ENCODE assay signal across 9 cellular contexts in genomic region chr10:103765981-103766380, GRCh38.
DNase-seq lines count a peak whose midpoint lies in the region; ATAC-seq and TF ChIP-seq lines count a peak whose summit lies in the region.
"Had no signal": no experiment of that assay in that cellular context is flagged by ENCODE, and none has a peak within 500 bp of the region (broad histone marks: within the 10 kb centered on the region; RNA-seq: fewer than 3 reads in every experiment).

No MANE protein-coding gene starts in this region.

- H3K4me1 ChIP-seq in BE2C: peaks cover 8% of the 10 kb centered on the region
- peaks cover 10 to 13% of the 10 kb centered on the region in 2 donors for H3K4me1 ChIP-seq in neuronal stem cell (ENCODE audit: control insufficient read depth in 2 of 2, insufficient read depth in 1 of 2, low read depth in 1 of 2, low read length in 2 of 2)
- H3K4me1 ChIP-seq: Caco-2 had no signal

- H3K4me3 ChIP-seq in BE2C (ENCODE audit: low read depth, low read length) (no peak overlapping the region), neuronal stem cell (ENCODE audit: low read length in 2 of 2) (no peak overlapping the region)

- H2BK120ac ChIP-seq in neuronal stem cell (ENCODE audit: low read depth, low read length): no peak overlapping the region

- no peak overlapping the region for H3K14ac ChIP-seq in neuronal stem cell (ENCODE audit: low read length)

- peak; percentile 54 for DNase-seq in BE2C
- no peak for DNase-seq in RWPE1 (ENCODE audit: low spot score)
- DNase-seq in activated gamma-delta T cell treated with Interleukin-2 at 50 U/mL for 16 hours: peak; percentile 86
- DNase-seq in neuronal stem cell (ENCODE audit: low spot score): no peak
- DNase-seq in SW480 (ENCODE audit: low spot score): no peak
- DNase-seq: Caco-2 had no signal

- no peak overlapping the region for H4K8ac ChIP-seq in neuronal stem cell (ENCODE audit: low read depth, low read length)

- H3K4me2 ChIP-seq in neuronal stem cell (ENCODE audit: insufficient read depth, low read length, poor library complexity, severe bottlenecking): no peak overlapping the region

- ATAC-seq in GM21717 (IDR thresholded peaks at IDR 0.05; ENCODE audit: unreplicated experiment) (no peak), GM18907 (IDR thresholded peaks at IDR 0.05; ENCODE audit: unreplicated experiment) (no peak), HG03159 (IDR thresholded peaks at IDR 0.05; ENCODE audit: unreplicated experiment) (no peak)

- H3K27me3 ChIP-seq in BE2C (no peaks in the 10 kb centered on the region), neuronal stem cell (ENCODE audit: control insufficient read depth in 3 of 3, insufficient read depth in 3 of 3, low read depth in 1 of 3, low read length in 3 of 3) (no peaks in the 10 kb centered on the region)

- no peak overlapping the region for H2AFZ ChIP-seq in neuronal stem cell (ENCODE audit: low read length)

- H2BK15ac ChIP-seq in neuronal stem cell (ENCODE audit: low read length): no peak overlapping the region

- H3K9ac ChIP-seq in neuronal stem cell (ENCODE audit: low read depth, low read length, poor library complexity): no peak overlapping the region

- no peak overlapping the region for H2BK12ac ChIP-seq in neuronal stem cell (ENCODE audit: low read length)

- H3K18ac ChIP-seq in neuronal stem cell (ENCODE audit: low read length): peak overlapping the region; percentile 32

- no peak overlapping the region for H3K23ac ChIP-seq in neuronal stem cell (ENCODE audit: low read depth, low read length, poor library complexity)

- CTCF ChIA-PET in RWPE1 (lab: Yijun Ruan, JAX): interaction anchor here (0.7 to 3.1 kb wide), 4 partner anchors 10 to 55 kb away, joined by 3 to 14 read pairs (median 3); no protein-coding TSS in a partner anchor

- no peaks in the 10 kb centered on the region; the same call in 1 of the 2 replicates for H3K36me3 ChIP-seq in BE2C
- H3K36me3 ChIP-seq in neuronal stem cell (replicated peaks in 1 of 2; ENCODE audit: control insufficient read depth in 2 of 2, insufficient read depth in 2 of 2, low read length in 2 of 2): peaks cover 2 to 12% of the 10 kb centered on the region in 2 donors

- POLR2A ChIA-PET in RWPE1 (lab: Yijun Ruan, JAX; ENCODE audit: low non-redundant PET): interaction anchor here (0.5 kb wide), 1 partner anchor 105 kb away, joined by 6 read pairs; no protein-coding TSS in a partner anchor

- WGBS in neuronal stem cell (ENCODE audit: extremely low coverage in 2 of 2, insufficient read length in 2 of 2, insufficient replicate concordance in 1 of 2), 2 donors: no CpG with 5 or more reads among the region's 8 CpGs

- H2BK5ac ChIP-seq in neuronal stem cell (ENCODE audit: low read length): no peak overlapping the region

- H2AK5ac ChIP-seq in neuronal stem cell (ENCODE audit: low read depth, low read length): no peak overlapping the region

- TF ChIP-seq CTCF in BE2C (IDR thresholded peaks at IDR 0.05; ENCODE audit: low read depth, low read length) (no peak), RWPE1 (conservative IDR thresholded peaks at IDR 0.05; ENCODE audit: low read depth) (no peak)

- H3K4ac ChIP-seq in neuronal stem cell (ENCODE audit: low read length): no peak overlapping the region

- H3K79me1 ChIP-seq in neuronal stem cell (ENCODE audit: low read depth, low read length): no peaks in the 10 kb centered on the region

- H3K27ac ChIP-seq in RWPE1 (peak overlapping the region; percentile 59), neuronal stem cell (replicated peaks; ENCODE audit: low read length) (no peak overlapping the region)

- H3K9me3 ChIP-seq in BE2C: no peaks in the 10 kb centered on the region
- no peaks in the 10 kb centered on the region for H3K9me3 ChIP-seq in neuronal stem cell (replicated peaks in 1 of 2; ENCODE audit: control insufficient read depth in 2 of 2, insufficient read depth in 1 of 2, low read depth in 1 of 2, low read length in 2 of 2)
- H3K9me3 ChIP-seq: Caco-2 had no signal

- no peak overlapping the region for H4K91ac ChIP-seq in neuronal stem cell (ENCODE audit: low read depth, low read length, poor library complexity)

Comparison
In these comparisons a context has a peak if more than half of its experiments do, and no peak if none do; other contexts are left out.
1. DNase-seq: peak in BE2C (single experiment) and activated gamma-delta T cell treated with Interleukin-2 at 50 U/mL for 16 hours (single experiment); none in RWPE1 (single experiment), neuronal stem cell (single experiment) and SW480 (single experiment).